Comparison of ENCODE assay signal across 24 cellular contexts in genomic region chr12:131589966-131590365, GRCh38.
"Had no signal": no experiment of that assay in that cellular context is flagged by ENCODE, and none has a peak within 500 bp of the region (broad histone marks: within the 10 kb centered on the region; RNA-seq: fewer than 3 reads in every experiment).

No MANE protein-coding gene starts in this region.

- H3K9me3 Mint-ChIP-seq: activated naive CD4-positive, alpha-beta T cell treated with anti-CD3 and anti-CD28 coated beads, Interleukin-2, amount 50 U/mL, for 24 hours; activated naive CD8-positive, alpha-beta T cell treated with anti-CD3 and anti-CD28 coated beads, Interleukin-2, amount 50 U/mL, for 24 hours; endodermal cell; immature natural killer cell; mesothelial cell of epicardium; neural crest cell had no signal

- H3K4me3 Mint-ChIP-seq: activated B cell treated with CpG ODN at 0.5 μM for 24 hours; activated CD8-positive, alpha-beta T cell treated with anti-CD3 and anti-CD28 coated beads for 36 hours; activated naive CD4-positive, alpha-beta T cell treated with anti-CD3 and anti-CD28 coated beads, Interleukin-2, amount 50 U/mL, for 24 hours; activated naive CD8-positive, alpha-beta T cell treated with anti-CD3 and anti-CD28 coated beads, Interleukin-2, amount 50 U/mL, for 24 hours; endodermal cell; immature natural killer cell; mesothelial cell of epicardium; naive thymus-derived CD4-positive, alpha-beta T cell; neural crest cell had no signal

- H3K4me3 ChIP-seq: breast epithelium, right lobe of liver, thoracic aorta had no signal

- H3K36me3 Mint-ChIP-seq: activated naive CD4-positive, alpha-beta T cell treated with anti-CD3 and anti-CD28 coated beads, Interleukin-2, amount 50 U/mL, for 24 hours; immature natural killer cell; mesothelial cell of epicardium; naive thymus-derived CD4-positive, alpha-beta T cell had no signal

- H3K27ac Mint-ChIP-seq: activated B cell treated with CpG ODN at 0.5 μM for 24 hours; activated CD8-positive, alpha-beta T cell treated with anti-CD3 and anti-CD28 coated beads for 36 hours; activated naive CD4-positive, alpha-beta T cell treated with anti-CD3 and anti-CD28 coated beads, Interleukin-2, amount 50 U/mL, for 24 hours; activated naive CD8-positive, alpha-beta T cell treated with anti-CD3 and anti-CD28 coated beads, Interleukin-2, amount 50 U/mL, for 24 hours; activated T-helper 2 cell treated with anti-CD3 and anti-CD28 coated beads, Interferon-gamma antibody, Interleukin-2, Interleukin-4, amounts not matched to agents 10 μg/mL and 5 μg/mL and 100 μg/mL, durations not matched to agents 14 hours and 24 hours and 36 hours; endodermal cell; mesothelial cell of epicardium had no signal

- ATAC-seq: activated CD8-positive, alpha-beta T cell treated with anti-CD3 and anti-CD28 coated beads for 36 hours; activated naive CD8-positive, alpha-beta T cell treated with anti-CD3 and anti-CD28 coated beads, Interleukin-2, amount 50 U/mL, for 24 hours; esophagus mucosa; naive thymus-derived CD4-positive, alpha-beta T cell; right lobe of liver; stimulated activated naive CD8-positive, alpha-beta T cell treated with anti-CD3 and anti-CD28 coated beads, Interleukin-15, Interleukin-2, amounts not matched to agents 100 U/mL and 50 U/mL, for 24 hours had no signal

- H3K27ac ChIP-seq: breast epithelium, right lobe of liver, thoracic aorta had no signal

- H3K9me3 ChIP-seq: right lobe of liver, thoracic aorta had no signal

- H3K4me1 ChIP-seq: breast epithelium, right lobe of liver had no signal

- H3K27me3 ChIP-seq: right lobe of liver had no signal

- H3K36me3 ChIP-seq: breast epithelium, right lobe of liver, thoracic aorta had no signal

- H3K4me1 Mint-ChIP-seq: mesothelial cell of epicardium had no signal

- DNase-seq: activated B cell treated with CpG ODN at 0.5 μM for 24 hours; activated CD4-positive, alpha-beta T cell treated with anti-CD3 and anti-CD28 coated beads, Interleukin-2, amount 50 U/mL, for 1 hour; activated CD8-positive, alpha-beta T cell treated with anti-CD3 and anti-CD28 coated beads for 36 hours; activated naive CD8-positive, alpha-beta T cell treated with anti-CD3 and anti-CD28 coated beads, Interleukin-2, amount 50 U/mL, for 24 hours; activated T-cell treated with anti-CD3 and anti-CD28 coated beads, Interleukin-2, amount 50 U/mL, for 48 hours; amygdala; central memory CD4-positive, alpha-beta T cell; foreskin fibroblast; hippocampal formation; immature natural killer cell; kidney; naive thymus-derived CD4-positive, alpha-beta T cell; right lobe of liver; stimulated activated CD4-positive, alpha-beta T cell treated with anti-CD3 and anti-CD28 coated beads, Interleukin-2, amount 100 ng/mL, for 48 hours; stimulated activated naive CD8-positive, alpha-beta T cell treated with anti-CD3 and anti-CD28 coated beads, Interleukin-15, Interleukin-2, amounts not matched to agents 100 U/mL and 50 U/mL, for 24 hours; trophoblast cell had no signal
